In the genomic region with DNA sequence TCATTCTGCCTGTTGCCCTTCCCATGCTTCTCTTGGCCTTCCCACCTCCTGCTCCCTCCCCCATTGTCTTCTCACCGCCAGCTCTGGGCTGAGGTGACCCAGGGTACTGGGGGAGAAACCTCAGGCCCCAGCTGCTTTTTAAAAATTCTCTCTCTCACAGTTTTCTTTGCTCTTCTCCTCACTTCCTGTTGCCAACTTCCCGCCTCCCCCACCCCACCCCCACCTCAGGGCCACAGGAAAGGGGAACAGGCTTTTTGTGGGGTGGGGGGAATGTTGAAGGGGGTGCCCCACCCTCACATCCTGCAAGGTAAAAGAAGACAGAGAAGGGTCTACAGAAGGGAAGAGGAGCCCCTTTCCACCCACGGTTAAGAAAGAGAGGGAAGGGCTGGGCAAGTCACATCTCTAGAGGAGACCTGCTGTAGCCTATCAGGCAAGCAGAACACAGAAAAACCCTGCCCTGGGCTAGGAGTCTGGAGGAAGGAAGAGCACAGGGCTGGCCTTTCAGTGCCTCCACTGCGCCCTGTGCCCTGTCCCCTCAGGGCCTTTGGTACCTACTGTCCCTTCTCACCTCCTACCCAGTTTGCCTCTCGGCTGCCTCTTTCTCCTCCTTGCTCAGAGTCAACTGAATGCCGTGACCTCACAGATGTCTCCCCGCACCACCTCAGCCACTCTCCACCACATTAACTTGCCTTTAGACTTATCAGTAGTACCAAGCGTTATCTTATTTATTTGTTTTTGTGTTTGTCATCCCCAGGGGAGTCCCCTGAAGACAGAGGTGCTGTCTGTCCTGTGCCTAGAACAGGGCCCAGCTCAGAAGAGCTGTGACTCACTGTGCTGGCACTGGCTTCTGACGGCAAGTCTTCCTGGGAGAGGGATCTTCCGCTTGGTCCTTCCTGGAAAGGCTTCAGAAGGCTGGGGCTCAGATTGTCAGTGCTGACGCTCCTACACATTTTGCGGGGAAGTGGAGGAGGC, we compare ENCODE assay signal across 7 cellular contexts. TPM values are rescaled to one million over a fixed set of nuclear protein-coding genes. Genes with fewer than 3 reads are reported as not detected.
DNase-seq lines count a peak whose midpoint lies in the region; ATAC-seq, FAIRE-seq and TF ChIP-seq lines count a peak whose summit lies in the region.

No MANE protein-coding gene starts in this region.

- H3K36me3 ChIP-seq in Karpas-422 (ENCODE audit: insufficient read depth, low read length), result no peaks in the 10 kb centered on the region
- H3K36me3 ChIP-seq in thymus (ENCODE audit: control insufficient read depth, insufficient read depth), result peaks cover 26% of the 10 kb centered on the region

- H3K79me1 ChIP-seq in H9 (ENCODE audit: insufficient read depth, low read depth, low read length, poor library complexity, severe bottlenecking), result no peaks in the 10 kb centered on the region

- H3K9ac ChIP-seq in Karpas-422 (ENCODE audit: low read length), result peak overlapping the region; percentile 28
- H3K9ac ChIP-seq in H9 (ENCODE audit: extremely low read depth, insufficient read length, low read length), result no peak overlapping the region

- no peak overlapping the region; the same call in 1 of the 2 replicates for H3K14ac ChIP-seq in H9 (ENCODE audit: insufficient read depth, low read length)

- H4K5ac ChIP-seq in H9 (ENCODE audit: insufficient read length, low read depth, low read length), result no peak overlapping the region

- 57% methylated on average over 12 of the region's 12 CpGs for WGBS in right cardiac atrium
- 40% methylated on average over 12 of the region's 12 CpGs for WGBS in thymus
- no CpG with 5 or more reads among the region's 12 CpGs for WGBS in H9 (ENCODE audit: extremely low coverage, insufficient read length, low lambda C conversion rate)

- H3K56ac ChIP-seq in H9 (ENCODE audit: insufficient read length, low read depth, low read length), result no peak overlapping the region

- DNase-seq in GM19239 (ENCODE audit: insufficient read length, low spot score) (no peak), Karpas-422 (no peak), right cardiac atrium (peak in 1 of 3 donors; percentile 51), H9 (no peak), glomerular visceral epithelial cell (ENCODE audit: extremely low spot score) (no peak)
- peak; percentile 72 for DNase-seq in activated T-cell treated with anti-CD3 and anti-CD28 coated beads, Interleukin-2, amount 50 U/mL, for 24 hours

- H3K27ac ChIP-seq in Karpas-422 (ENCODE audit: low read length) (no peak overlapping the region), right cardiac atrium (ENCODE audit: low read length) (peak overlapping the region; percentile 39), thymus (ENCODE audit: low read depth) (peak overlapping the region; percentile 95), H9 (ENCODE audit: insufficient read length, low read depth, low read length) (no peak overlapping the region)

- H2AK5ac ChIP-seq in H9 (ENCODE audit: insufficient read length, low read length), result no peak overlapping the region

- H4K20me1 ChIP-seq in Karpas-422 (ENCODE audit: insufficient read depth, low read depth, low read length), result no peaks in the 10 kb centered on the region
- H4K20me1 ChIP-seq in H9 (ENCODE audit: control insufficient read depth, insufficient read depth, insufficient read length), result peaks cover 3% of the 10 kb centered on the region

- no peak overlapping the region for H2BK12ac ChIP-seq in H9 (ENCODE audit: insufficient read length, low read depth, low read length)

- no peak overlapping the region for H3K4me3 ChIP-seq in Karpas-422 (ENCODE audit: low read length)
- peak overlapping the region; percentile 6 for H3K4me3 ChIP-seq in right cardiac atrium (ENCODE audit: low read length)
- peak overlapping the region; percentile 84 for H3K4me3 ChIP-seq in thymus (ENCODE audit: low read length)

- FAIRE-seq in GM19239 (lab: Jason Lieb, UNC), result peak; percentile 98

- no peaks in the 10 kb centered on the region for H3K79me2 ChIP-seq in Karpas-422 (ENCODE audit: low read length)
- H3K79me2 ChIP-seq in H9 (ENCODE audit: insufficient read depth, low read length), result no peaks in the 10 kb centered on the region

- H3K27me3 ChIP-seq in Karpas-422 (ENCODE audit: low read length) (no peaks in the 10 kb centered on the region), right cardiac atrium (ENCODE audit: control insufficient read depth, insufficient read depth) (no peaks in the 10 kb centered on the region), thymus (ENCODE audit: control insufficient read depth, insufficient read depth) (no peaks in the 10 kb centered on the region), H9 (ENCODE audit: insufficient read depth, low read length) (peaks cover 37% of the 10 kb centered on the region)

- peak overlapping the region; percentile 91 for H3K4me3 Mint-ChIP-seq in activated T-cell treated with anti-CD3 and anti-CD28 coated beads, Interleukin-2, amount 50 U/mL, for 24 hours
- no peak overlapping the region; a peak in 1 of 5 replicates for H3K4me3 Mint-ChIP-seq in H9

- H4K8ac ChIP-seq in H9 (replicated peaks; ENCODE audit: insufficient read length, low read depth, low read length), result no peak overlapping the region

- H2BK15ac ChIP-seq in H9 (ENCODE audit: low read depth, low read length), result no peak overlapping the region

- H4K91ac ChIP-seq in H9 (ENCODE audit: insufficient read length, low read depth, low read length), result no peak overlapping the region

- no peak overlapping the region for H3K23ac ChIP-seq in H9 (ENCODE audit: insufficient read length, low read depth, low read length)

- H3K23me2 ChIP-seq in H9 (ENCODE audit: insufficient read length, low read depth, low read length, poor library complexity, severe bottlenecking), result peaks cover 15% of the 10 kb centered on the region

- H3T11ph ChIP-seq in H9 (ENCODE audit: low read length), result no peak overlapping the region

- peaks cover 74% of the 10 kb centered on the region for H3K4me1 Mint-ChIP-seq in activated T-cell treated with anti-CD3 and anti-CD28 coated beads, Interleukin-2, amount 50 U/mL, for 24 hours (ENCODE audit: low read depth)
- peaks cover 26 to 27% of the 10 kb centered on the region in 2 experiments for H3K4me1 Mint-ChIP-seq in H9

- no peak for TF ChIP-seq CTCF in H9 (conservative IDR thresholded peaks at IDR 0.05)

- H2BK120ac ChIP-seq in H9 (ENCODE audit: low read depth, low read length, poor library complexity, severe bottlenecking), result no peak overlapping the region

- H2BK20ac ChIP-seq in H9 (ENCODE audit: low read depth, low read length, poor library complexity, severe bottlenecking), result no peak overlapping the region

- intact Hi-C loops in right cardiac atrium (cut with DNase I), result no loop called here

- peaks cover 63% of the 10 kb centered on the region for H3K36me3 Mint-ChIP-seq in activated T-cell treated with anti-CD3 and anti-CD28 coated beads, Interleukin-2, amount 50 U/mL, for 24 hours (ENCODE audit: low read depth)
- H3K36me3 Mint-ChIP-seq in H9 (ENCODE audit: insufficient read depth in 1 of 3, low read depth in 3 of 3), result no peaks in the 10 kb centered on the region; a peak in 2 of 7 replicates

- H3K4ac ChIP-seq in H9 (ENCODE audit: low read depth, low read length), result no peak overlapping the region

- ATAC-seq in right cardiac atrium, result peak; percentile 24

- no peak overlapping the region for H3K18ac ChIP-seq in H9 (ENCODE audit: insufficient read length, low read depth, low read length)

- H3K9me2 ChIP-seq in Karpas-422 (replicated peaks; ENCODE audit: insufficient read depth, low read length), result no peaks in the 10 kb centered on the region

- H3K9me3 ChIP-seq in Karpas-422 (ENCODE audit: low read length), result no peaks in the 10 kb centered on the region
- no peaks in the 10 kb centered on the region for H3K9me3 ChIP-seq in right cardiac atrium (ENCODE audit: control insufficient read depth, low read length)
- no peaks in the 10 kb centered on the region for H3K9me3 ChIP-seq in thymus (ENCODE audit: control insufficient read depth)
- H3K9me3 ChIP-seq in H9 (ENCODE audit: control insufficient read depth, low read depth, low read length), result no peaks in the 10 kb centered on the region

- no peak overlapping the region for H2BK5ac ChIP-seq in H9 (ENCODE audit: insufficient read length, low read length)

- H3K4me2 ChIP-seq in Karpas-422 (ENCODE audit: low read depth, low read length, poor library complexity, severe bottlenecking) (peak overlapping the region; percentile 10), H9 (ENCODE audit: insufficient read depth, insufficient read length, low read length) (no peak overlapping the region)

- no peaks in the 10 kb centered on the region for H3K27me3 Mint-ChIP-seq in activated T-cell treated with anti-CD3 and anti-CD28 coated beads, Interleukin-2, amount 50 U/mL, for 24 hours
- peaks cover 70% of the 10 kb centered on the region for H3K27me3 Mint-ChIP-seq in H9 (ENCODE audit: low read depth)

- peak overlapping the region; percentile 99 for H3K27ac Mint-ChIP-seq in activated T-cell treated with anti-CD3 and anti-CD28 coated beads, Interleukin-2, amount 50 U/mL, for 24 hours
- peak overlapping the region in 1 of 3 experiments; percentile 38; a peak in 1 of 7 replicates for H3K27ac Mint-ChIP-seq in H9

- H2AFZ ChIP-seq in Karpas-422 (ENCODE audit: low read length) (peak overlapping the region; percentile 20; the same call in 1 of the 2 replicates), H9 (ENCODE audit: low read length) (no peak overlapping the region)

- H3K4me1 ChIP-seq in Karpas-422 (ENCODE audit: low read length), result peaks cover 21% of the 10 kb centered on the region
- H3K4me1 ChIP-seq in right cardiac atrium (ENCODE audit: control insufficient read depth, insufficient read depth, low read length), result no peaks in the 10 kb centered on the region
- H3K4me1 ChIP-seq in thymus (ENCODE audit: control insufficient read depth, insufficient read depth, low read length), result peaks cover 31% of the 10 kb centered on the region
- H3K4me1 ChIP-seq in H9 (ENCODE audit: insufficient read depth, low read length), result peaks cover 3% of the 10 kb centered on the region; the same call in 1 of the 2 replicates

- no peaks in the 10 kb centered on the region for H3K9me3 Mint-ChIP-seq in activated T-cell treated with anti-CD3 and anti-CD28 coated beads, Interleukin-2, amount 50 U/mL, for 24 hours
- H3K9me3 Mint-ChIP-seq in H9, result no peaks in the 10 kb centered on the region

RNA-seq across cellular contexts. Expression of a gene that starts 1.7 kb away (rescaled TPM):
- 6.7 and 12.3 TPM in 2 replicates for total RNA-seq in Karpas-422 (2014; rRNA removed; shearing (Covaris generic); ENCODE audit: low replicate concordance)
- total RNA-seq in right cardiac atrium, result 10 to 100 TPM in 1 of 4 donors, 1 to 10 TPM in 3; 4.8 to 10.2 (median 7.5) TPM
- polyA plus RNA-seq in right cardiac atrium, result 3.0 TPM
- polyA plus RNA-seq in thymus, result 165 TPM
- 3.7 and 4.4 TPM in 2 replicates for total RNA-seq in H9 (2021)

RNA-seq across cellular contexts. Expression of a gene that starts 9.9 kb away (rescaled TPM):
- total RNA-seq in Karpas-422 (2014; rRNA removed; shearing (Covaris generic); ENCODE audit: low replicate concordance), result 204 and 260 TPM in 2 replicates
- 10 to 100 TPM; 68.6 to 89.8 (median 72.8) TPM for total RNA-seq in right cardiac atrium
- 54.9 TPM for polyA plus RNA-seq in right cardiac atrium
- polyA plus RNA-seq in thymus, result 117 TPM
- total RNA-seq in H9 (2021), result 352 and 368 TPM in 2 replicates

RNA-seq across cellular contexts. Expression of a gene that starts 18.4 kb away (rescaled TPM):
- total RNA-seq in Karpas-422 (2014; rRNA removed; shearing (Covaris generic); ENCODE audit: low replicate concordance), result 1.9 and 9.3 TPM in 2 replicates
- total RNA-seq in right cardiac atrium, result 1 to 10 TPM; 1.6 to 3.1 (median 2.5) TPM
- 0.59 TPM for polyA plus RNA-seq in right cardiac atrium
- 0.71 TPM for polyA plus RNA-seq in thymus
- total RNA-seq in H9 (2021), result 25.8 and 28.4 TPM in 2 replicates

RNA-seq across cellular contexts. Expression of a gene that starts 22.9 kb away (rescaled TPM):
- total RNA-seq in Karpas-422 (2014; rRNA removed; shearing (Covaris generic); ENCODE audit: low replicate concordance), result 14.3 and 17.9 TPM in 2 replicates
- not detected for total RNA-seq in right cardiac atrium
- polyA plus RNA-seq in right cardiac atrium, result not detected
- polyA plus RNA-seq in thymus, result 0.14 TPM
- total RNA-seq in H9 (2021), result 9.6 and 10.1 TPM in 2 replicates

RNA-seq across cellular contexts. Expression of a gene that starts 42.3 kb away (rescaled TPM):
- 54.3 and 73.3 TPM in 2 replicates for total RNA-seq in Karpas-422 (2014; rRNA removed; shearing (Covaris generic); ENCODE audit: low replicate concordance)
- total RNA-seq in right cardiac atrium (10 to 100 TPM; 21.8 to 34.7 (median 22.3) TPM), H9 (2021) (12.8 and 14.1 TPM in 2 replicates)
- polyA plus RNA-seq in right cardiac atrium (54.6 TPM), thymus (43.4 TPM)

Comparison
In these comparisons a context has a peak if more than half of its experiments do, and no peak if none do; other contexts are left out.
1. H3K27ac ChIP-seq: peak in right cardiac atrium (single experiment) and thymus (single experiment); none in Karpas-422 (single experiment) and H9 (single experiment).